Comparison of ENCODE assay signal across 9 cellular contexts in genomic region chr6:12129523-12129922, GRCh38.
"Had no signal": no experiment of that assay in that cellular context is flagged by ENCODE, and none has a peak within 500 bp of the region (broad histone marks: within the 10 kb centered on the region; RNA-seq: fewer than 3 reads in every experiment).

No MANE protein-coding gene starts in this region.

- H3K36me3 ChIP-seq: HAP-1 had no signal

- H3K9ac ChIP-seq: GM23248 had no signal

- H3K9me3 ChIP-seq: HAP-1 had no signal

- H3K4me1 Mint-ChIP-seq: GM23338, H9 had no signal

- H3K27ac ChIP-seq: GM23248 had no signal

- ATAC-seq: GM23338, HCT116 had no signal

- H3K4me3 ChIP-seq: GM23248, GM23338, HAP-1 had no signal

- H3K27ac Mint-ChIP-seq: GM23338, H9, HFFc6 had no signal

- DNase-seq: GM23248, GOT3, H7, H9, HCEC 1CT, HFFc6 had no signal

- H3K4me1 ChIP-seq: HAP-1 had no signal

- H3K4me2 ChIP-seq: GM23338 had no signal

- H2AFZ ChIP-seq: GM23248, GM23338 had no signal

- H3K9me3 Mint-ChIP-seq: GM23338, H9, HFFc6 had no signal

- H3K4me3 Mint-ChIP-seq: GM23338, H9, HFFc6 had no signal
